In genomic region chr4:48445704-48446103, GRCh38 we compare ENCODE assay signal across 10 cellular contexts. TPM values are rescaled to one million over a fixed set of nuclear protein-coding genes. Genes with fewer than 3 reads are reported as not detected.
DNase-seq lines count a peak whose midpoint lies in the region; ATAC-seq, FAIRE-seq and TF ChIP-seq lines count a peak whose summit lies in the region.
"Had no signal": no experiment of that assay in that cellular context is flagged by ENCODE, and none has a peak within 500 bp of the region (broad histone marks: within the 10 kb centered on the region; RNA-seq: fewer than 3 reads in every experiment).

No MANE protein-coding gene starts in this region.

- H3K4me1 ChIP-seq in left ventricle myocardium inferior = no peaks in the 10 kb centered on the region

- peak; percentile 70 for TF ChIP-seq CTCF in left ventricle myocardium inferior (IDR thresholded peaks at IDR 0.05; ENCODE audit: borderline replicate concordance)

- no peaks in the 10 kb centered on the region for H3K9me3 ChIP-seq in left ventricle myocardium inferior (replicated peaks)

- H3K27me3 Mint-ChIP-seq in activated CD4-positive, alpha-beta memory T cell treated with anti-CD3 and anti-CD28 coated beads, Interleukin-2, amount 10 ng/mL, durations not matched to agents 7 days and 5 days = peaks cover 3% of the 10 kb centered on the region

- H3K36me3 Mint-ChIP-seq in activated CD4-positive, alpha-beta memory T cell treated with anti-CD3 and anti-CD28 coated beads, Interleukin-2, amount 10 ng/mL, durations not matched to agents 7 days and 5 days (ENCODE audit: low read depth) = no peaks in the 10 kb centered on the region

- ATAC-seq in Right ventricle myocardium inferior = no peak

- CTCF ChIA-PET in activated CD4-positive, alpha-beta memory T cell treated with anti-CD3 and anti-CD28 coated beads, Interleukin-2, amount 10 ng/mL, durations not matched to agents 7 days and 5 days (lab: Charles Lee) = interaction anchor here (0.7 to 3.6 kb wide), 3 partner anchors 60 to 499 kb away, joined by 3 to 15 read pairs (median 4); no protein-coding TSS in a partner anchor

- no peak overlapping the region for H3K27ac ChIP-seq in left ventricle myocardium inferior (replicated peaks)

- no peaks in the 10 kb centered on the region for H3K4me1 Mint-ChIP-seq in activated CD4-positive, alpha-beta memory T cell treated with anti-CD3 and anti-CD28 coated beads, Interleukin-2, amount 10 ng/mL, durations not matched to agents 7 days and 5 days
- H3K4me1 Mint-ChIP-seq: naive B cell had no signal

- H3K4me3 Mint-ChIP-seq in activated CD4-positive, alpha-beta memory T cell treated with anti-CD3 and anti-CD28 coated beads, Interleukin-2, amount 10 ng/mL, durations not matched to agents 7 days and 5 days = no peak overlapping the region
- H3K4me3 Mint-ChIP-seq: naive B cell had no signal

- H3K9me3 Mint-ChIP-seq in activated CD4-positive, alpha-beta memory T cell treated with anti-CD3 and anti-CD28 coated beads, Interleukin-2, amount 10 ng/mL, durations not matched to agents 7 days and 5 days = no peaks in the 10 kb centered on the region

- POLR2A ChIA-PET in activated CD4-positive, alpha-beta memory T cell treated with anti-CD3 and anti-CD28 coated beads, Interleukin-2, amount 10 ng/mL, durations not matched to agents 7 days and 5 days (lab: Charles Lee) = no interaction called here

- DNase-seq in left ventricle myocardium inferior (no peak), Right ventricle myocardium inferior (ENCODE audit: missing footprints) (no peak), RPMI8226 (peak; percentile 2), glomerular visceral epithelial cell (ENCODE audit: extremely low spot score) (peak; percentile 15), NCI-H128 (lab: John Stamatoyannopoulos, UW; ENCODE audit: unreplicated experiment) (no peak), Ammon's horn (ENCODE audit: low spot score) (no peak), GM19239 (ENCODE audit: insufficient read length, low spot score) (no peak)
- no peak for DNase-seq in activated CD4-positive, alpha-beta memory T cell treated with anti-CD3 and anti-CD28 coated beads, Interleukin-2, amount 10 ng/mL, durations not matched to agents 7 days and 5 days
- DNase-seq: activated T-cell treated with anti-CD3 and anti-CD28 coated beads, Interleukin-2, amount 50 U/mL, for 48 hours; naive B cell had no signal

- intact Hi-C loops in left ventricle myocardium inferior (cut with micrococcal nuclease) = loop anchor here (5.0 kb wide), 1 partner anchor 517 kb away; no protein-coding TSS in a partner anchor
- intact Hi-C loops in Right ventricle myocardium inferior (cut with DNase I) = loop anchor here (10.0 kb wide), 1 partner anchor 519 kb away; no protein-coding TSS in a partner anchor

- FAIRE-seq in GM19239 (lab: Jason Lieb, UNC) = no peak

- H3K27me3 ChIP-seq in left ventricle myocardium inferior (ENCODE audit: low read depth) = no peaks in the 10 kb centered on the region

- no peaks in the 10 kb centered on the region for H3K36me3 ChIP-seq in left ventricle myocardium inferior

- no peak overlapping the region for H3K4me3 ChIP-seq in left ventricle myocardium inferior

- no peak overlapping the region for H3K27ac Mint-ChIP-seq in activated CD4-positive, alpha-beta memory T cell treated with anti-CD3 and anti-CD28 coated beads, Interleukin-2, amount 10 ng/mL, durations not matched to agents 7 days and 5 days
- H3K27ac Mint-ChIP-seq: naive B cell had no signal

RNA-seq across cellular contexts. Expression of gene SLC10A4, which starts 37.4 kb away (rescaled TPM):
- total RNA-seq in left ventricle myocardium inferior (not detected), Right ventricle myocardium inferior (not detected)
- not detected for total RNA-seq in activated CD4-positive, alpha-beta memory T cell treated with anti-CD3 and anti-CD28 coated beads, Interleukin-2, amount 10 ng/mL, durations not matched to agents 7 days and 5 days

RNA-seq across cellular contexts. Expression of gene ZAR1, which starts 44.3 kb away (rescaled TPM):
- total RNA-seq in left ventricle myocardium inferior = not detected
- total RNA-seq in Right ventricle myocardium inferior = not detected
- not detected for total RNA-seq in activated CD4-positive, alpha-beta memory T cell treated with anti-CD3 and anti-CD28 coated beads, Interleukin-2, amount 10 ng/mL, durations not matched to agents 7 days and 5 days

Comparison
In these comparisons a context has a peak if more than half of its experiments do, and no peak if none do; other contexts are left out.
1. DNase-seq: peak in RPMI8226 (single experiment) and glomerular visceral epithelial cell (single experiment); none in left ventricle myocardium inferior (single experiment), Right ventricle myocardium inferior (single experiment), NCI-H128 (single experiment), activated CD4-positive, alpha-beta memory T cell treated with anti-CD3 and anti-CD28 coated beads, Interleukin-2, amount 10 ng/mL, durations not matched to agents 7 days and 5 days (single experiment), Ammon's horn (single experiment) and GM19239 (single experiment).